Comparison of ENCODE assay signal across 33 cellular contexts in genomic region chr5:4245076-4245475, GRCh38.
"Had no signal": no experiment of that assay in that cellular context is flagged by ENCODE, and none has a peak within 500 bp of the region (broad histone marks: within the 10 kb centered on the region; RNA-seq: fewer than 3 reads in every experiment).

No MANE protein-coding gene starts in this region.

- H3K9me3 ChIP-seq: adrenal gland, body of pancreas, esophagus muscularis mucosa, gastrocnemius medialis, heart right ventricle had no signal

- H3K4me1 Mint-ChIP-seq: activated CD4-positive, alpha-beta T cell treated with anti-CD3 and anti-CD28 coated beads for 36 hours; activated CD4-positive, alpha-beta T cell treated with anti-CD3 and anti-CD28 coated beads, Interleukin-2, amount 10 ng/mL, durations not matched to agents 24 days and 14 days; activated CD8-positive, alpha-beta memory T cell treated with anti-CD3 and anti-CD28 coated beads, Interleukin-2, amount 10 ng/mL, durations not matched to agents 7 days and 5 days; activated naive CD4-positive, alpha-beta T cell treated with anti-CD3 and anti-CD28 coated beads, Interleukin-2, amount 50 U/mL, for 24 hours; activated naive CD8-positive, alpha-beta T cell treated with anti-CD3 and anti-CD28 coated beads for 36 hours; activated naive CD8-positive, alpha-beta T cell treated with anti-CD3 and anti-CD28 coated beads, Interleukin-2, amount 50 U/mL, for 24 hours had no signal

- H3K9me3 Mint-ChIP-seq: activated naive CD4-positive, alpha-beta T cell treated with anti-CD3 and anti-CD28 coated beads, Interleukin-2, amount 50 U/mL, for 24 hours had no signal

- H3K4me3 Mint-ChIP-seq: activated CD4-positive, alpha-beta memory T cell treated with anti-CD3 and anti-CD28 coated beads for 36 hours; activated CD4-positive, alpha-beta T cell treated with anti-CD3 and anti-CD28 coated beads for 36 hours; activated CD4-positive, alpha-beta T cell treated with anti-CD3 and anti-CD28 coated beads, Interleukin-2, amount 10 ng/mL, durations not matched to agents 24 days and 14 days; activated CD8-positive, alpha-beta memory T cell treated with anti-CD3 and anti-CD28 coated beads, Interleukin-2, amount 10 ng/mL, durations not matched to agents 7 days and 5 days; activated CD8-positive, alpha-beta T cell treated with anti-CD3 and anti-CD28 coated beads, Interleukin-2, amount 10 ng/mL, durations not matched to agents 7 days and 5 days; activated naive CD4-positive, alpha-beta T cell treated with anti-CD3 and anti-CD28 coated beads for 36 hours; activated naive CD4-positive, alpha-beta T cell treated with anti-CD3 and anti-CD28 coated beads, Interleukin-2, amount 50 U/mL, for 24 hours; activated naive CD8-positive, alpha-beta T cell treated with anti-CD3 and anti-CD28 coated beads for 36 hours; activated naive CD8-positive, alpha-beta T cell treated with anti-CD3 and anti-CD28 coated beads, Interleukin-2, amount 50 U/mL, for 24 hours; activated T-helper 1 cell treated with anti-CD3 and anti-CD28 coated beads, Interleukin-12 subunit alpha, Interleukin-12 subunit beta, Interleukin-2, Interleukin-4 antibody, amounts not matched to agents 30 ng/mL and 10 ng/mL and 1 ng/mL, durations not matched to agents 14 hours and 24 hours and 36 hours; effector memory CD8-positive, alpha-beta T cell had no signal

- H3K27ac Mint-ChIP-seq: activated CD4-positive, alpha-beta memory T cell treated with anti-CD3 and anti-CD28 coated beads for 36 hours; activated CD4-positive, alpha-beta T cell treated with anti-CD3 and anti-CD28 coated beads for 36 hours; activated CD4-positive, alpha-beta T cell treated with anti-CD3 and anti-CD28 coated beads, Interleukin-2, amount 10 ng/mL, durations not matched to agents 24 days and 14 days; activated CD8-positive, alpha-beta memory T cell treated with anti-CD3 and anti-CD28 coated beads, Interleukin-2, amount 10 ng/mL, durations not matched to agents 7 days and 5 days; activated CD8-positive, alpha-beta T cell treated with anti-CD3 and anti-CD28 coated beads, Interleukin-2, amount 10 ng/mL, durations not matched to agents 7 days and 5 days; activated naive CD4-positive, alpha-beta T cell treated with anti-CD3 and anti-CD28 coated beads for 36 hours; activated naive CD4-positive, alpha-beta T cell treated with anti-CD3 and anti-CD28 coated beads, Interleukin-2, amount 50 U/mL, for 24 hours; activated naive CD8-positive, alpha-beta T cell treated with anti-CD3 and anti-CD28 coated beads for 36 hours; activated naive CD8-positive, alpha-beta T cell treated with anti-CD3 and anti-CD28 coated beads, Interleukin-2, amount 50 U/mL, for 24 hours; activated T-helper 1 cell treated with anti-CD3 and anti-CD28 coated beads, Interleukin-12 subunit alpha, Interleukin-12 subunit beta, Interleukin-2, Interleukin-4 antibody, amounts not matched to agents 30 ng/mL and 10 ng/mL and 1 ng/mL, durations not matched to agents 14 hours and 24 hours and 36 hours; activated T-helper 2 cell treated with anti-CD3 and anti-CD28 coated beads, Interferon-gamma antibody, Interleukin-2, Interleukin-4, amounts not matched to agents 10 μg/mL and 5 μg/mL and 100 μg/mL, durations not matched to agents 14 hours and 24 hours and 36 hours; effector memory CD8-positive, alpha-beta T cell had no signal

- H3K4me3 ChIP-seq: adrenal gland, body of pancreas, esophagus muscularis mucosa, gastrocnemius medialis, heart right ventricle had no signal

- H3K27ac ChIP-seq: adrenal gland, body of pancreas, esophagus muscularis mucosa, foreskin keratinocyte, gastrocnemius medialis, heart right ventricle had no signal

- H3K27me3 Mint-ChIP-seq: activated CD4-positive, alpha-beta memory T cell treated with anti-CD3 and anti-CD28 coated beads for 36 hours; activated CD4-positive, alpha-beta T cell treated with anti-CD3 and anti-CD28 coated beads for 36 hours; activated CD4-positive, alpha-beta T cell treated with anti-CD3 and anti-CD28 coated beads, Interleukin-2, amount 10 ng/mL, durations not matched to agents 24 days and 14 days; activated CD8-positive, alpha-beta memory T cell treated with anti-CD3 and anti-CD28 coated beads, Interleukin-2, amount 10 ng/mL, durations not matched to agents 7 days and 5 days; activated naive CD4-positive, alpha-beta T cell treated with anti-CD3 and anti-CD28 coated beads, Interleukin-2, amount 50 U/mL, for 24 hours; activated naive CD8-positive, alpha-beta T cell treated with anti-CD3 and anti-CD28 coated beads for 36 hours; activated naive CD8-positive, alpha-beta T cell treated with anti-CD3 and anti-CD28 coated beads, Interleukin-2, amount 50 U/mL, for 24 hours; effector memory CD8-positive, alpha-beta T cell had no signal

- H3K36me3 Mint-ChIP-seq: activated CD4-positive, alpha-beta memory T cell treated with anti-CD3 and anti-CD28 coated beads for 36 hours; activated CD8-positive, alpha-beta memory T cell treated with anti-CD3 and anti-CD28 coated beads, Interleukin-2, amount 10 ng/mL, durations not matched to agents 7 days and 5 days; activated naive CD4-positive, alpha-beta T cell treated with anti-CD3 and anti-CD28 coated beads, Interleukin-2, amount 50 U/mL, for 24 hours; activated naive CD8-positive, alpha-beta T cell treated with anti-CD3 and anti-CD28 coated beads for 36 hours had no signal

- H3K4me1 ChIP-seq: adrenal gland, body of pancreas, esophagus muscularis mucosa, foreskin keratinocyte, gastrocnemius medialis, heart right ventricle had no signal

- DNase-seq: activated CD4-positive, alpha-beta memory T cell treated with anti-CD3 and anti-CD28 coated beads for 36 hours; activated CD4-positive, alpha-beta T cell treated with anti-CD3 and anti-CD28 coated beads for 36 hours; activated CD4-positive, alpha-beta T cell treated with anti-CD3 and anti-CD28 coated beads, Interleukin-2, amount 10 ng/mL, durations not matched to agents 24 days and 14 days; activated CD4-positive, CD25-positive, alpha-beta regulatory T cell; activated CD4-positive, CD25-positive, alpha-beta regulatory T cell treated with anti-CD3 and anti-CD28 coated beads, Interleukin-2, amount 50 U/mL, for 72 hours; activated CD8-positive, alpha-beta memory T cell treated with anti-CD3 and anti-CD28 coated beads, Interleukin-2, amount 10 ng/mL, durations not matched to agents 7 days and 5 days; activated CD8-positive, alpha-beta memory T cell treated with anti-CD3 and anti-CD28 coated beads, Interleukin-2, amount 50 U/mL, for 4 hours; activated CD8-positive, alpha-beta T cell treated with anti-CD3 and anti-CD28 coated beads, Interleukin-2, amount 10 ng/mL, durations not matched to agents 7 days and 5 days; activated effector memory CD4-positive, alpha-beta T cell treated with anti-CD3 and anti-CD28 coated beads, Interleukin-2, amount 50 U/mL, for 16 hours; activated naive CD4-positive, alpha-beta T cell treated with anti-CD3 and anti-CD28 coated beads for 36 hours; activated naive CD8-positive, alpha-beta T cell treated with anti-CD3 and anti-CD28 coated beads for 36 hours; activated naive CD8-positive, alpha-beta T cell treated with anti-CD3 and anti-CD28 coated beads, Interleukin-2, amount 50 U/mL, for 24 hours; activated T-cell treated with anti-CD3 and anti-CD28 coated beads, Interleukin-2, amount 50 U/mL, for 1 hour; activated T-cell treated with anti-CD3 and anti-CD28 coated beads, Interleukin-2, amount 50 U/mL, for 48 hours; adrenal gland; amygdala; aorta; body of pancreas; caudate nucleus; cortex of kidney; dermis blood vessel endothelial cell; effector CD4-positive, alpha-beta T cell; effector memory CD8-positive, alpha-beta T cell; erythroblast; foreskin keratinocyte; gastrocnemius medialis; glutamatergic neuron; heart right ventricle; T-helper 2 cell had no signal

- H3K27me3 ChIP-seq: adrenal gland, body of pancreas, foreskin keratinocyte, gastrocnemius medialis had no signal

- H3K36me3 ChIP-seq: adrenal gland, esophagus muscularis mucosa, gastrocnemius medialis, heart right ventricle had no signal

- ATAC-seq: activated CD4-positive, alpha-beta T cell treated with anti-CD3 and anti-CD28 coated beads for 36 hours; activated CD8-positive, alpha-beta memory T cell treated with anti-CD3 and anti-CD28 coated beads, Interleukin-2, amount 10 ng/mL, durations not matched to agents 7 days and 5 days; activated CD8-positive, alpha-beta T cell treated with anti-CD3 and anti-CD28 coated beads, Interleukin-2, amount 10 ng/mL, durations not matched to agents 7 days and 5 days; activated naive CD8-positive, alpha-beta T cell treated with anti-CD3 and anti-CD28 coated beads, Interleukin-2, amount 50 U/mL, for 24 hours; body of pancreas; effector memory CD8-positive, alpha-beta T cell; foreskin keratinocyte; gastrocnemius medialis; heart right ventricle had no signal
